Comparison of ENCODE assay signal across 18 cellular contexts in the genomic region with DNA sequence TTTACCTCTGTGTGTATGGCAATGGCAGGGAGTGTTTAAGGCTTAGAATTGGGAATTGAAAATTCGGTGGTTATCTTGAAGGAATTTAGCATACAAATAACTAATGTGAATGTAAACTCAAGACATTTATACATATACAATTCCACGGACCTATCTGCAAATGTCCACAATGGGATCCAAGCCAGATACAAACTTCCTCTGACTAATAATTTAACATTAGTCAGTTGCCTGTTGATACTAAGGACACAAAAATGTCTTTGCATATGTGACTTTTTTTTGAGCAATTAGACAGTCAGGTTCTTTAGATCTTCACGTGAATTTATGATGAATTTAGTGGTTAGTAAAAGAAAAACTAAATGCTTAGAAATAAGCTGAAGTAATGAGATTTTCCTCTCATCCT. TPM values are rescaled to one million over a fixed set of nuclear protein-coding genes. Genes with fewer than 3 reads are reported as not detected.
DNase-seq lines count a peak whose midpoint lies in the region; FAIRE-seq and TF ChIP-seq lines count a peak whose summit lies in the region.
"Had no signal": no experiment of that assay in that cellular context is flagged by ENCODE, and none has a peak within 500 bp of the region (broad histone marks: within the 10 kb centered on the region; RNA-seq: fewer than 3 reads in every experiment).

No MANE protein-coding gene starts in this region.

- H3K4me2 ChIP-seq in keratinocyte (ENCODE audit: control insufficient read depth, extremely low read depth, insufficient read depth, low read depth, low read length) = no peak overlapping the region
- H3K4me2 ChIP-seq in trophoblast cell (ENCODE audit: low read length) = no peak overlapping the region

- DNase-seq in AG10803 (ENCODE audit: low read depth) = peak; percentile 12
- DNase-seq in LHCN-M2 (ENCODE audit: low read depth) = peak; percentile 46
- peak; percentile 58 for DNase-seq in brain microvascular endothelial cell
- DNase-seq in keratinocyte (ENCODE audit: low read depth, low spot score) = peak; percentile 19
- DNase-seq in SKM-1 treated with dmso at 0.1 percent for 144 hours (lab: John Stamatoyannopoulos, UW; ENCODE audit: unreplicated experiment) = no peak
- no peak for DNase-seq in DMS79 treated with DMSO at 0.1 percent for 48 hours (lab: John Stamatoyannopoulos, UW)
- no peak for DNase-seq in NCI-H2171 (lab: John Stamatoyannopoulos, UW)
- no peak for DNase-seq in trophoblast cell
- DNase-seq: activated CD4-positive, alpha-beta T cell treated with anti-CD3 and anti-CD28 coated beads, Interleukin-2, amount 10 ng/mL, durations not matched to agents 7 days and 5 days; activated naive CD4-positive, alpha-beta T cell treated with Interleukin-2 at 50 U/mL for 16 hours; foreskin melanocyte; left ventricle myocardium inferior; pancreas; upper lobe of right lung had no signal

- H3K9ac ChIP-seq in keratinocyte (ENCODE audit: control insufficient read depth, extremely low read depth, insufficient read depth, low read length) (no peak overlapping the region), trophoblast cell (ENCODE audit: low read length) (no peak overlapping the region)

- no peaks in the 10 kb centered on the region for H3K79me1 ChIP-seq in trophoblast cell (ENCODE audit: low read length)

- TF ChIP-seq CTCF in AG10803 (conservative IDR thresholded peaks at IDR 0.05; ENCODE audit: low read length) = no peak
- no peak for TF ChIP-seq CTCF in brain microvascular endothelial cell (IDR thresholded peaks at IDR 0.05; ENCODE audit: low read depth, low read length, missing control alignments)
- no peak for TF ChIP-seq CTCF in keratinocyte (optimal IDR thresholded peaks at IDR 0.05 in 1 of 3, IDR thresholded peaks at IDR 0.05 in 1 of 3, conservative IDR thresholded peaks at IDR 0.05 in 1 of 3; ENCODE audit: extremely low read depth in 1 of 3, insufficient read depth in 2 of 3, low read length in 3 of 3)

- H3K18ac ChIP-seq in trophoblast cell (ENCODE audit: low read length) = no peak overlapping the region

- FAIRE-seq in keratinocyte (lab: Jason Lieb, UNC) = no peak
- FAIRE-seq: H1, pancreas had no signal

- H3K14ac ChIP-seq in trophoblast cell (ENCODE audit: low read length) = no peak overlapping the region

- no peak overlapping the region for H3K4me3 ChIP-seq in AG10803 (ENCODE audit: low read length)
- H3K4me3 ChIP-seq in brain microvascular endothelial cell (ENCODE audit: low read depth, low read length) = no peak overlapping the region
- H3K4me3 ChIP-seq in keratinocyte (ENCODE audit: control insufficient read depth in 2 of 3, extremely low read depth in 1 of 3, insufficient read depth in 2 of 3, low read depth in 1 of 3, low read length in 3 of 3) = no peak overlapping the region
- H3K4me3 ChIP-seq in trophoblast cell (ENCODE audit: low read depth, low read length) = no peak overlapping the region
- H3K4me3 ChIP-seq: left ventricle myocardium inferior, pancreas, SK-N-MC, skin epidermis, upper lobe of right lung had no signal

- WGBS in trophoblast cell (ENCODE audit: extremely low coverage, insufficient coverage, insufficient read length) = no CpG with 5 or more reads among the region's 3 CpGs

- H4K20me1 ChIP-seq in keratinocyte (ENCODE audit: control insufficient read depth, extremely low read depth, insufficient read depth, low read length) = no peaks in the 10 kb centered on the region

- H2BK5ac ChIP-seq in trophoblast cell (ENCODE audit: low read depth, low read length, poor library complexity) = no peak overlapping the region

- H3K27ac ChIP-seq in brain microvascular endothelial cell (no peak overlapping the region), keratinocyte (ENCODE audit: control insufficient read depth, insufficient read depth, low read length) (no peak overlapping the region), trophoblast cell (ENCODE audit: low read depth, low read length) (no peak overlapping the region)
- H3K27ac ChIP-seq: left ventricle myocardium inferior, pancreas, SK-N-MC, skin epidermis, upper lobe of right lung had no signal

- no peak overlapping the region for H4K12ac ChIP-seq in trophoblast cell (ENCODE audit: low read depth, low read length)

- no peak overlapping the region for H2BK12ac ChIP-seq in trophoblast cell (ENCODE audit: low read length)

- no peaks in the 10 kb centered on the region for H3K9me1 ChIP-seq in keratinocyte (ENCODE audit: control insufficient read depth, extremely low read depth, insufficient read depth, low read length)

- no peak overlapping the region for H3K4ac ChIP-seq in trophoblast cell (ENCODE audit: low read depth, low read length)

- H3K9me3 ChIP-seq in keratinocyte (ENCODE audit: control insufficient read depth, low read depth, low read length) (no peaks in the 10 kb centered on the region), trophoblast cell (ENCODE audit: insufficient read depth, low read depth, low read length) (no peaks in the 10 kb centered on the region)
- H3K9me3 ChIP-seq: left ventricle myocardium inferior, pancreas, upper lobe of right lung had no signal

- H2AK5ac ChIP-seq in trophoblast cell (ENCODE audit: low read length) = no peak overlapping the region

- no peak overlapping the region for H2BK120ac ChIP-seq in trophoblast cell (ENCODE audit: insufficient read depth, low read length, poor library complexity)

- no peaks in the 10 kb centered on the region for H3K79me2 ChIP-seq in keratinocyte (ENCODE audit: control insufficient read depth, insufficient read depth, low read length)
- H3K79me2 ChIP-seq in trophoblast cell (ENCODE audit: control insufficient read depth, insufficient read depth, low read length, poor library complexity) = no peaks in the 10 kb centered on the region

- no peaks in the 10 kb centered on the region for H3K4me1 ChIP-seq in keratinocyte (ENCODE audit: control insufficient read depth, extremely low read depth, insufficient read depth, low read length)
- H3K4me1 ChIP-seq in trophoblast cell (ENCODE audit: control insufficient read depth in 1 of 2, insufficient read depth in 2 of 2, low read length in 2 of 2) = no peaks in the 10 kb centered on the region
- H3K4me1 ChIP-seq: upper lobe of right lung had no signal

- H3K27me3 ChIP-seq in brain microvascular endothelial cell (replicated peaks) (no peaks in the 10 kb centered on the region), keratinocyte (ENCODE audit: control insufficient read depth, extremely low read depth, insufficient read depth, low read length) (no peaks in the 10 kb centered on the region), trophoblast cell (ENCODE audit: insufficient read depth, low read length) (no peaks in the 10 kb centered on the region)
- H3K27me3 ChIP-seq: pancreas, upper lobe of right lung had no signal

- H4K8ac ChIP-seq in trophoblast cell (ENCODE audit: low read depth, low read length) = no peak overlapping the region

- dilution Hi-C loops in keratinocyte (cut with MboI; ENCODE audit: extremely low pct_ligation_motif_present, low sequenced_read_pairs) = no loop called here

- H2AFZ ChIP-seq in keratinocyte (ENCODE audit: control insufficient read depth, low read length) (no peak overlapping the region), trophoblast cell (ENCODE audit: insufficient read depth, low read length, poor library complexity) (no peak overlapping the region)

- no peak overlapping the region for H4K91ac ChIP-seq in trophoblast cell (ENCODE audit: low read depth, low read length)

- in situ Hi-C loops in brain microvascular endothelial cell (cut with HindIII; ENCODE audit: low pct_ligation_motif_present, low sequenced_read_pairs) = no loop called here

- H3K36me3 ChIP-seq in brain microvascular endothelial cell (replicated peaks) = no peaks in the 10 kb centered on the region
- H3K36me3 ChIP-seq in keratinocyte (ENCODE audit: control insufficient read depth in 2 of 2, extremely low read depth in 1 of 2, insufficient read depth in 2 of 2, low read length in 2 of 2) = no peaks in the 10 kb centered on the region
- no peaks in the 10 kb centered on the region for H3K36me3 ChIP-seq in trophoblast cell (ENCODE audit: control insufficient read depth in 1 of 2, insufficient read depth in 2 of 2, low read length in 2 of 2)
- H3K36me3 ChIP-seq: left ventricle myocardium inferior, pancreas, upper lobe of right lung had no signal

- no peak overlapping the region for H3K23ac ChIP-seq in trophoblast cell (ENCODE audit: low read length)

RNA-seq across cellular contexts. Expression of a gene that starts 40.5 kb away (rescaled TPM):
- total RNA-seq in LHCN-M2 (2014; rRNA removed) = 0.57 and 0.83 TPM in 2 replicates
- 0.05 TPM for polyA plus RNA-seq in LHCN-M2 (2012)
- 0.02 to 0.06 TPM (median 0.03 TPM) in 3 replicates for polyA plus RNA-seq in keratinocyte
- 0.09 TPM for polyA plus RNA-seq in keratinocyte (2011; ENCODE audit: low read depth)
- 0.11 TPM in 1 of 2 replicates, not detected in the other for polyA plus RNA-seq in keratinocyte (2011; cell fraction: cytosol; rRNA removed)
- 0.04 and 0.13 TPM in 2 replicates for polyA plus RNA-seq in keratinocyte (2011; cell fraction: nucleus; rRNA removed)
- 0.13 and 0.25 TPM in 2 replicates for polyA plus RNA-seq in keratinocyte (2012; ENCODE audit: low replicate concordance)
- polyA minus RNA-seq in keratinocyte = 0.20 to 0.45 TPM in 2 of 3 replicates, not detected in the other
- not detected for polyA minus RNA-seq in keratinocyte (2011; cell fraction: cytosol; rRNA and poly(A)+ RNA removed)
- 0.31 TPM in 1 of 2 replicates, not detected in the other for polyA minus RNA-seq in keratinocyte (2011; cell fraction: nucleus; rRNA and poly(A)+ RNA removed)
- 0.03 and 0.06 TPM in 2 replicates for polyA plus RNA-seq in trophoblast cell (2013)
- total RNA-seq: activated CD4-positive, alpha-beta T cell treated with anti-CD3 and anti-CD28 coated beads, Interleukin-2, amount 10 ng/mL, durations not matched to agents 7 days and 5 days; G401 had no signal

Comparison
In these comparisons a context has a peak if more than half of its experiments do, and no peak if none do; other contexts are left out.
1. DNase-seq: peak in AG10803 (single experiment), LHCN-M2 (single experiment), brain microvascular endothelial cell (single experiment) and keratinocyte (single experiment); none in SKM-1 treated with dmso at 0.1 percent for 144 hours (single experiment), DMS79 treated with DMSO at 0.1 percent for 48 hours (single experiment), NCI-H2171 (single experiment) and trophoblast cell (0 of 2).